In genomic region chr5:65624570-65625555, GRCh38 we compare ENCODE assay signal across 8 cellular contexts. TPM values are rescaled to one million over a fixed set of nuclear protein-coding genes. Genes with fewer than 3 reads are reported as not detected.
A peak's percentile ranks its signal among the peaks of the same experiment; 100 is the strongest.
DNase-seq lines count a peak whose midpoint lies in the region; ATAC-seq and TF ChIP-seq lines count a peak whose summit lies in the region.

Gene SHLD3, plus strand, starts transcription at chr5:65625027. Its CDS starts 4,561 bp downstream, at chr5:65629588.
Gene TRAPPC13, plus strand, starts transcription at chr5:65625027. Its CDS starts 34 bp downstream, at chr5:65625061.

- 0 out of 2 replicates have a peak, but pooled peaks have one; percentile 3 for TF ChIP-seq CTCF in AG10803 (conservative IDR thresholded peaks at IDR 0.05; ENCODE audit: low read length)
- TF ChIP-seq CTCF in chondrocyte (IDR thresholded peaks at IDR 0.05) = peak; percentile 29
- TF ChIP-seq CTCF in kidney epithelial cell (IDR thresholded peaks at IDR 0.05; ENCODE audit: insufficient read depth, low read length, poor library complexity, severe bottlenecking) = no peak

- peaks cover 6% of the 10 kb centered on the region for H3K36me3 Mint-ChIP-seq in chondrocyte (ENCODE audit: low read depth)

- H3K4me3 ChIP-seq in AG10803 (ENCODE audit: low read length) = peak within 1 kb of the TSS; percentile 97
- H3K4me3 ChIP-seq in kidney epithelial cell (ENCODE audit: low read depth, low read length) = peak within 1 kb of the TSS; percentile 85

- H3K27me3 Mint-ChIP-seq in chondrocyte (ENCODE audit: low read depth) = no peaks in the 10 kb centered on the region

- H3K4me3 Mint-ChIP-seq in chondrocyte (ENCODE audit: unreplicated experiment) = peak within 1 kb of the TSS; percentile 88

- H3K27ac Mint-ChIP-seq in chondrocyte (ENCODE audit: unreplicated experiment) = peak within 1 kb of the TSS; percentile 98

- H3K4me1 Mint-ChIP-seq in chondrocyte (ENCODE audit: low read depth) = peaks cover 30% of the 10 kb centered on the region

- ATAC-seq in GM19025 (IDR thresholded peaks at IDR 0.05; ENCODE audit: low read depth, unreplicated experiment) (peak; percentile 68), HG03342 (IDR thresholded peaks at IDR 0.05; ENCODE audit: unreplicated experiment) (peak; percentile 69)
- ATAC-seq in activated CD4-positive, CD25-positive, alpha-beta regulatory T cell treated with anti-CD3 and anti-CD28 coated beads, Interleukin-2, amount 50 U/mL, for 24 hours = peak; percentile 79 to 82

- H3K9me3 Mint-ChIP-seq in chondrocyte (ENCODE audit: low read depth) = no peaks in the 10 kb centered on the region

- no peaks in the 10 kb centered on the region for H3K27me3 ChIP-seq in kidney epithelial cell (ENCODE audit: control insufficient read depth, insufficient read depth, low read length)

- peaks cover 2% of the 10 kb centered on the region for H3K36me3 ChIP-seq in kidney epithelial cell (ENCODE audit: control insufficient read depth, insufficient read depth, low read length)

- DNase-seq in AG10803 (ENCODE audit: low read depth) (peak; percentile 83), NCI-H345 treated with DMSO at 0.1 percent for 48 hours (lab: John Stamatoyannopoulos, UW; ENCODE audit: unreplicated experiment) (peak; percentile 93), chondrocyte (ENCODE audit: low spot score) (no peak), kidney epithelial cell (ENCODE audit: low read depth) (peak; percentile 65)
- peak; percentile 82 for DNase-seq in stimulated activated CD4-positive, alpha-beta T cell treated with anti-CD3 and anti-CD28 coated beads, Interleukin-15, amount 100 ng/mL, for 24 hours

RNA-seq across cellular contexts. Expression of gene SHLD3, which starts in this region (rescaled TPM):
- total RNA-seq in chondrocyte (2.2 to 3.2 TPM (median 2.9 TPM) in 3 replicates), kidney epithelial cell (1.6 and 3.1 TPM in 2 replicates)

RNA-seq across cellular contexts. Expression of gene TRAPPC13, which starts in this region (rescaled TPM):
- total RNA-seq in chondrocyte (16.5 to 23.6 TPM (median 18.6 TPM) in 3 replicates), kidney epithelial cell (18.8 and 19.0 TPM in 2 replicates)
